In genomic region chr12:132872073-132872855, GRCh38 we compare ENCODE assay signal across 19 cellular contexts. TPM values are rescaled to one million over a fixed set of nuclear protein-coding genes. Genes with fewer than 3 reads are reported as not detected.
DNase-seq lines count a peak whose midpoint lies in the region; ATAC-seq and TF ChIP-seq lines count a peak whose summit lies in the region.
"Had no signal": no experiment of that assay in that cellular context is flagged by ENCODE, and none has a peak within 500 bp of the region (broad histone marks: within the 10 kb centered on the region; RNA-seq: fewer than 3 reads in every experiment).

No MANE protein-coding gene starts in this region.

- POLR2A ChIA-PET in activated CD8-positive, alpha-beta T cell treated with anti-CD3 and anti-CD28 coated beads, Interleukin-2, amount 10 ng/mL, durations not matched to agents 7 days and 5 days (lab: Charles Lee), result interaction anchor here (1.0 to 1.3 kb wide), 3 partner anchors 32 to 84 kb away, joined by 3 to 4 read pairs (median 3); partner anchors contain the start of genes GOLGA3 and ZNF605

- H3K4me1 ChIP-seq in thymus (ENCODE audit: control insufficient read depth, insufficient read depth, low read length) (peaks cover 8% of the 10 kb centered on the region), suprapubic skin (no peaks in the 10 kb centered on the region)
- H3K4me1 ChIP-seq: esophagus muscularis mucosa, SJSA1 had no signal

- H3K27ac ChIP-seq in thymus (ENCODE audit: low read depth), result peak overlapping the region; percentile 78
- H3K27ac ChIP-seq in suprapubic skin, result no peak overlapping the region
- H3K27ac ChIP-seq: esophagus muscularis mucosa, PC-9, SJSA1 had no signal

- intact Hi-C loops in activated naive CD4-positive, alpha-beta T cell treated with anti-CD3 and anti-CD28 coated beads for 36 hours (cut with micrococcal nuclease), result no loop called here

- H3K27ac Mint-ChIP-seq in activated naive CD4-positive, alpha-beta T cell treated with anti-CD3 and anti-CD28 coated beads for 36 hours, result peak overlapping the region; percentile 53
- H3K27ac Mint-ChIP-seq in activated CD8-positive, alpha-beta T cell treated with anti-CD3 and anti-CD28 coated beads, Interleukin-2, amount 10 ng/mL, durations not matched to agents 7 days and 5 days, result peak overlapping the region; percentile 81
- no peak overlapping the region for H3K27ac Mint-ChIP-seq in endothelial cell (ENCODE audit: unreplicated experiment)

- ATAC-seq in activated CD8-positive, alpha-beta T cell treated with anti-CD3 and anti-CD28 coated beads, Interleukin-2, amount 10 ng/mL, durations not matched to agents 7 days and 5 days, result peak; percentile 20
- no peak for ATAC-seq in HG02938 (IDR thresholded peaks at IDR 0.05; ENCODE audit: unreplicated experiment)
- ATAC-seq: activated CD4-positive, CD25-positive, alpha-beta regulatory T cell treated with anti-CD3 and anti-CD28 coated beads, Interleukin-2, amount 50 U/mL, for 24 hours had no signal

- 94% methylated on average over 21 of the region's 21 CpGs for WGBS in thymus
- WGBS in suprapubic skin, result 94% methylated on average over 21 of the region's 21 CpGs

- TF ChIP-seq CTCF in endothelial cell (IDR thresholded peaks at IDR 0.05; ENCODE audit: unreplicated experiment), result no peak
- no peak for TF ChIP-seq CTCF in suprapubic skin (IDR thresholded peaks at IDR 0.05)

- peak overlapping the region; percentile 34 for H3K4me3 Mint-ChIP-seq in activated naive CD4-positive, alpha-beta T cell treated with anti-CD3 and anti-CD28 coated beads for 36 hours
- peak overlapping the region; percentile 43 for H3K4me3 Mint-ChIP-seq in activated CD8-positive, alpha-beta T cell treated with anti-CD3 and anti-CD28 coated beads, Interleukin-2, amount 10 ng/mL, durations not matched to agents 7 days and 5 days
- peak overlapping the region; percentile 31 for H3K4me3 Mint-ChIP-seq in endothelial cell (ENCODE audit: unreplicated experiment)

- TF ChIP-seq POLR2A in suprapubic skin (IDR thresholded peaks at IDR 0.05), result no peak

- no peaks in the 10 kb centered on the region for H3K27me3 ChIP-seq in thymus (ENCODE audit: control insufficient read depth, insufficient read depth)
- no peaks in the 10 kb centered on the region for H3K27me3 ChIP-seq in suprapubic skin
- H3K27me3 ChIP-seq: esophagus muscularis mucosa, SJSA1 had no signal

- H3K4me3 ChIP-seq in thymus (ENCODE audit: low read length) (no peak overlapping the region), suprapubic skin (no peak overlapping the region)
- H3K4me3 ChIP-seq: esophagus muscularis mucosa, PC-9, SJSA1 had no signal

- H3K36me3 Mint-ChIP-seq in activated naive CD4-positive, alpha-beta T cell treated with anti-CD3 and anti-CD28 coated beads for 36 hours (ENCODE audit: low read depth), result peaks cover 35% of the 10 kb centered on the region
- peaks cover 64% of the 10 kb centered on the region for H3K36me3 Mint-ChIP-seq in activated CD8-positive, alpha-beta T cell treated with anti-CD3 and anti-CD28 coated beads, Interleukin-2, amount 10 ng/mL, durations not matched to agents 7 days and 5 days (ENCODE audit: low read depth)
- H3K36me3 Mint-ChIP-seq in endothelial cell (ENCODE audit: low read depth, unreplicated experiment), result peaks cover 46% of the 10 kb centered on the region

- no peak for DNase-seq in activated naive CD4-positive, alpha-beta T cell treated with anti-CD3 and anti-CD28 coated beads for 36 hours
- no peak for DNase-seq in activated naive CD4-positive, alpha-beta T cell treated with Interleukin-2 at 50 U/mL for 16 hours
- no peak for DNase-seq in activated CD8-positive, alpha-beta T cell treated with anti-CD3 and anti-CD28 coated beads, Interleukin-2, amount 10 ng/mL, durations not matched to agents 7 days and 5 days
- DNase-seq in endothelial cell (ENCODE audit: low spot score) (no peak), suprapubic skin (ENCODE audit: low spot score in 2 of 2) (no peak), putamen (ENCODE audit: low spot score) (no peak)
- DNase-seq: DMS79 treated with DMSO at 0.1 percent for 48 hours; KBM-7; left colon; NCI-H1930; PC-9; small intestine; stimulated activated CD4-positive, alpha-beta T cell treated with anti-CD3 and anti-CD28 coated beads, Interleukin-2, amount 100 ng/mL, for 48 hours; substantia nigra had no signal

- H3K27me3 Mint-ChIP-seq in activated naive CD4-positive, alpha-beta T cell treated with anti-CD3 and anti-CD28 coated beads for 36 hours (ENCODE audit: low read depth), result no peaks in the 10 kb centered on the region
- no peaks in the 10 kb centered on the region for H3K27me3 Mint-ChIP-seq in activated CD8-positive, alpha-beta T cell treated with anti-CD3 and anti-CD28 coated beads, Interleukin-2, amount 10 ng/mL, durations not matched to agents 7 days and 5 days (ENCODE audit: low read depth)
- peaks cover 3% of the 10 kb centered on the region for H3K27me3 Mint-ChIP-seq in endothelial cell (ENCODE audit: unreplicated experiment)

- CTCF ChIA-PET in activated naive CD4-positive, alpha-beta T cell treated with anti-CD3 and anti-CD28 coated beads for 36 hours (lab: Charles Lee), result interaction anchor here (0.6 kb wide), 1 partner anchor 35 kb away, joined by 4 read pairs; no protein-coding TSS in a partner anchor
- CTCF ChIA-PET in activated CD8-positive, alpha-beta T cell treated with anti-CD3 and anti-CD28 coated beads, Interleukin-2, amount 10 ng/mL, durations not matched to agents 7 days and 5 days (lab: Charles Lee), result interaction anchor here (0.8 to 3.0 kb wide), 2 partner anchors 11 to 33 kb away, joined by 4 to 15 read pairs; no protein-coding TSS in a partner anchor

- peaks cover 23% of the 10 kb centered on the region for H3K4me1 Mint-ChIP-seq in activated naive CD4-positive, alpha-beta T cell treated with anti-CD3 and anti-CD28 coated beads for 36 hours (ENCODE audit: low read depth)
- H3K4me1 Mint-ChIP-seq in activated CD8-positive, alpha-beta T cell treated with anti-CD3 and anti-CD28 coated beads, Interleukin-2, amount 10 ng/mL, durations not matched to agents 7 days and 5 days (ENCODE audit: low read depth), result peaks cover 36% of the 10 kb centered on the region
- no peaks in the 10 kb centered on the region for H3K4me1 Mint-ChIP-seq in endothelial cell (ENCODE audit: unreplicated experiment)

- H3K9me3 Mint-ChIP-seq in activated naive CD4-positive, alpha-beta T cell treated with anti-CD3 and anti-CD28 coated beads for 36 hours, result no peaks in the 10 kb centered on the region
- H3K9me3 Mint-ChIP-seq in activated CD8-positive, alpha-beta T cell treated with anti-CD3 and anti-CD28 coated beads, Interleukin-2, amount 10 ng/mL, durations not matched to agents 7 days and 5 days (ENCODE audit: insufficient read depth), result no peaks in the 10 kb centered on the region
- no peaks in the 10 kb centered on the region for H3K9me3 Mint-ChIP-seq in endothelial cell (ENCODE audit: unreplicated experiment)

- H3K9me3 ChIP-seq in thymus (ENCODE audit: control insufficient read depth), result no peaks in the 10 kb centered on the region
- no peaks in the 10 kb centered on the region for H3K9me3 ChIP-seq in suprapubic skin
- H3K9me3 ChIP-seq: esophagus muscularis mucosa had no signal

- no peak for TF ChIP-seq EP300 in suprapubic skin (IDR thresholded peaks at IDR 0.05)

- H3K36me3 ChIP-seq in thymus (ENCODE audit: control insufficient read depth, insufficient read depth), result peaks cover 78% of the 10 kb centered on the region
- peaks cover 95% of the 10 kb centered on the region for H3K36me3 ChIP-seq in suprapubic skin

RNA-seq across cellular contexts. Expression of gene CHFR, which starts 15.1 kb away (rescaled TPM):
- 10 to 100 TPM; 27.2 to 32.8 TPM for total RNA-seq in activated naive CD4-positive, alpha-beta T cell treated with anti-CD3 and anti-CD28 coated beads for 36 hours
- 10 to 100 TPM; 88.0 to 90.6 TPM for total RNA-seq in activated CD8-positive, alpha-beta T cell treated with anti-CD3 and anti-CD28 coated beads, Interleukin-2, amount 10 ng/mL, durations not matched to agents 7 days and 5 days
- total RNA-seq in endothelial cell (ENCODE audit: unreplicated experiment) (74.1 TPM), suprapubic skin (10 to 100 TPM; 31.4 to 57.9 (median 40.3) TPM)
- polyA plus RNA-seq in thymus, result 85.4 TPM

RNA-seq across cellular contexts. Expression of gene GOLGA3, which starts 43.6 kb away (rescaled TPM):
- 10 to 100 TPM; 25.2 to 29.1 TPM for total RNA-seq in activated naive CD4-positive, alpha-beta T cell treated with anti-CD3 and anti-CD28 coated beads for 36 hours
- 10 to 100 TPM; 63.7 to 69.3 TPM for total RNA-seq in activated CD8-positive, alpha-beta T cell treated with anti-CD3 and anti-CD28 coated beads, Interleukin-2, amount 10 ng/mL, durations not matched to agents 7 days and 5 days
- total RNA-seq in endothelial cell (ENCODE audit: unreplicated experiment) (44.3 TPM), suprapubic skin (10 to 100 TPM; 75.8 to 98.4 (median 81.0) TPM)
- polyA plus RNA-seq in thymus, result 19.5 TPM
